Comparison of ENCODE assay signal across 24 cellular contexts in the genomic region with DNA sequence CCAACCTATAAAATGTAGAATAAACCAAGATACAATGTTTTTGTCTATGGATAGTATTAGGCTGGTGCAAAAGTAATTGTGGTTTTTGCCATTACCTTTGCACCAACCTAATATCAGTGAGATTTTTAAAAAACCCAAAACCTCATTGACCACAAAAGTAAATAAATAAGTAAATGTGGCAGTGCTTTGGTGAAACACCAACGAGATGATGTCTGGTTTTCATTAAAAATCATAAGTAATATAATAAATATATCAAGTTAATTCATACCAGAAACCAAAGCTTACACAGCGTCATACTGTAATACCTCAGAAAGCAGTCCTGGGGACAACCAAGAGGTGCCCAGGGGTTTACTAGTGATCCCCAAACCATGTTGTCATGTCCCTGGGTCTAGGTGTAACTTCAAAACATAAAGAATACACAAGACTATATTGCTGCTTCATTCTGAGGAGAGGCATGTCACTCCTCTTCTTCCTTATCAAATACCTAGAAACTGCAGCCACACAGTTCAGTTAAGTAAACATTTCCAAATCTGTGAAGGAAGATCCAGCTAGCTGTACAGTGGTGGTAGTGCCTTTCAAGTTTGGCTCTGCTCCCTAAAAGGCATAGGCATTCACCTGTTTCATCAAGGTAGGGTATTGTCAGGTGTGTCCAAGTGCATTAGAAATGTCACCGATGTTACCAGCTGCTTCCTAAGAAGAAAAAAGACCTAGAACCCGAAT. TPM values are rescaled to one million over a fixed set of nuclear protein-coding genes. Genes with fewer than 3 reads are reported as not detected.
"Had no signal": no experiment of that assay in that cellular context is flagged by ENCODE, and none has a peak within 500 bp of the region (broad histone marks: within the 10 kb centered on the region; RNA-seq: fewer than 3 reads in every experiment).

No MANE protein-coding gene starts in this region.

- H3K4me1 ChIP-seq: Peyer's patch had no signal

- H3K36me3 ChIP-seq: MG63, Peyer's patch, SJCRH30 had no signal

- H3K27ac ChIP-seq: HL-60, PC-9, Peyer's patch, SJCRH30 had no signal

- DNase-seq: Karpas-422, KG1, MG63, NCI-H1092, NCI-H1105 treated with DMSO at 0.1 percent for 48 hours, NCI-H1417 treated with DMSO at 0.1 percent for 48 hours, NCI-H146, NCI-H1694 treated with DMSO at 0.1 percent for 48 hours, NCI-H1930, NCI-H2081, NCI-H2107, NCI-H2227 treated with DMSO at 0.1 percent for 48 hours, NCI-H446, NCI-H510A, NCI-H524 treated with DMSO at 0.1 percent for 48 hours, NCI-H69, NCI-H774, PC-9, Peyer's patch, SHP77 treated with DMSO at 0.1 percent for 48 hours, SJCRH30 had no signal

- FAIRE-seq: HTR-8/SVneo had no signal

- H3K4me3 ChIP-seq: MG63, PC-9, Peyer's patch, SJCRH30 had no signal

- ATAC-seq: Right ventricle myocardium inferior had no signal

- H3K27me3 ChIP-seq: MG63, Peyer's patch, SJCRH30 had no signal

- H2AFZ ChIP-seq: PC-9 had no signal

- H3K4me2 ChIP-seq: PC-9 had no signal

- H3K9me3 ChIP-seq: MG63, Peyer's patch, SJCRH30 had no signal

RNA-seq across cellular contexts. Expression of a gene that starts 51.6 kb away (rescaled TPM):
- total RNA-seq: PC-9, SJCRH30 had no signal
